In genomic region chr12:100857971-100858370, GRCh38 we compare ENCODE assay signal across 34 cellular contexts.
"Had no signal": no experiment of that assay in that cellular context is flagged by ENCODE, and none has a peak within 500 bp of the region (broad histone marks: within the 10 kb centered on the region; RNA-seq: fewer than 3 reads in every experiment).

No MANE protein-coding gene starts in this region.

- H3K36me3 ChIP-seq: cardiac muscle cell, heart right ventricle, left ventricle myocardium inferior, neutrophil, thoracic aorta, WERI-Rb-1 had no signal

- H3K27ac ChIP-seq: body of pancreas, cardiac muscle cell, coronary artery, heart right ventricle, left ventricle myocardium inferior, neutrophil, thoracic aorta, WERI-Rb-1 had no signal

- H3K4me3 Mint-ChIP-seq: activated T-cell treated with anti-CD3 and anti-CD28 coated beads, Interleukin-2, amount 50 U/mL, for 4 hours; naive B cell; nephron progenitor cell; stimulated activated effector memory CD8-positive, alpha-beta T cell treated with anti-CD3 and anti-CD28 coated beads, Interleukin-12 subunit alpha, Interleukin-12 subunit beta, amount 100 ng/mL, for 72 hours; stimulated activated naive CD8-positive, alpha-beta T cell treated with anti-CD3 and anti-CD28 coated beads, Interleukin-15, Interleukin-2, amounts not matched to agents 100 ng/mL and 50 ng/mL, for 24 hours; T-helper 1 cell treated with Interleukin-12 subunit alpha and Interleukin-12 subunit beta and Interleukin-4 antibody, amounts not matched to agents 30 μg/mL and 1 μg/mL, for 36 hours had no signal

- H3K4me1 Mint-ChIP-seq: naive B cell; nephron progenitor cell; stimulated activated effector memory CD8-positive, alpha-beta T cell treated with anti-CD3 and anti-CD28 coated beads, Interleukin-12 subunit alpha, Interleukin-12 subunit beta, amount 100 ng/mL, for 72 hours had no signal

- H3K4me1 ChIP-seq: body of pancreas, heart right ventricle, left ventricle myocardium inferior had no signal

- H3K9me3 Mint-ChIP-seq: activated T-cell treated with anti-CD3 and anti-CD28 coated beads, Interleukin-2, amount 50 U/mL, for 4 hours; activated T-helper 2 cell treated with anti-CD3 and anti-CD28 coated beads, Interferon-gamma antibody, Interleukin-2, Interleukin-4, amounts not matched to agents 10 μg/mL and 5 μg/mL and 100 μg/mL, durations not matched to agents 14 hours and 24 hours and 36 hours; nephron progenitor cell; T-helper 1 cell treated with Interleukin-12 subunit alpha and Interleukin-12 subunit beta and Interleukin-4 antibody, amounts not matched to agents 30 μg/mL and 1 μg/mL, for 36 hours had no signal

- H3K4me3 ChIP-seq: body of pancreas, cardiac muscle cell, coronary artery, dorsolateral prefrontal cortex, heart right ventricle, left ventricle myocardium inferior, lung, thoracic aorta had no signal

- H3K36me3 Mint-ChIP-seq: activated naive CD4-positive, alpha-beta T cell treated with anti-CD3 and anti-CD28 coated beads, Interleukin-2, amount 50 U/mL, for 72 hours; naive B cell; stimulated activated effector memory CD8-positive, alpha-beta T cell treated with anti-CD3 and anti-CD28 coated beads, Interleukin-12 subunit alpha, Interleukin-12 subunit beta, amount 100 ng/mL, for 72 hours had no signal

- ATAC-seq: activated CD4-positive, CD25-positive, alpha-beta regulatory T cell treated with anti-CD3 and anti-CD28 coated beads, Interleukin-2, amount 50 U/mL, for 24 hours; activated naive CD4-positive, alpha-beta T cell treated with anti-CD3 and anti-CD28 coated beads, Interleukin-2, amount 50 U/mL, for 72 hours; activated T-cell treated with anti-CD3 and anti-CD28 coated beads, Interleukin-2, amount 50 U/mL, for 4 hours; body of pancreas; heart right ventricle; sciatic nerve; stimulated activated effector memory CD8-positive, alpha-beta T cell treated with anti-CD3 and anti-CD28 coated beads, Interleukin-12 subunit alpha, Interleukin-12 subunit beta, amount 100 ng/mL, for 72 hours had no signal

- H3K27me3 Mint-ChIP-seq: progenitor cell of endocrine pancreas; stimulated activated naive CD8-positive, alpha-beta T cell treated with anti-CD3 and anti-CD28 coated beads, Interleukin-15, Interleukin-2, amounts not matched to agents 100 ng/mL and 50 ng/mL, for 24 hours had no signal

- FAIRE-seq: islet of Langerhans, small intestine, TTC549, urothelium cell line had no signal

- H3K27me3 ChIP-seq: body of pancreas, cardiac muscle cell, dorsolateral prefrontal cortex, neutrophil had no signal

- H3K9me3 ChIP-seq: body of pancreas, heart right ventricle, left ventricle myocardium inferior, neutrophil, thoracic aorta had no signal

- DNase-seq: activated CD4-positive, alpha-beta T cell treated with anti-CD3 and anti-CD28 coated beads for 48 hours; activated CD4-positive, alpha-beta T cell treated with anti-CD3 and anti-CD28 coated beads, Interleukin-2, amount 50 U/mL, for 48 hours; activated CD8-positive, alpha-beta memory T cell treated with anti-CD3 and anti-CD28 coated beads, Interleukin-2, amount 50 U/mL, for 48 hours; activated T-cell treated with anti-CD3 and anti-CD28 coated beads, Interleukin-2, amount 50 U/mL, for 4 hours; body of pancreas; cerebellar nuclear complex; dorsolateral prefrontal cortex; effector memory CD4-positive, alpha-beta T cell; erythroblast; heart right ventricle; left ventricle myocardium inferior; naive B cell; nephron progenitor cell; retina; small intestine; stimulated activated CD4-positive, alpha-beta T cell treated with anti-CD3 and anti-CD28 coated beads, Interleukin-4, amount 100 ng/mL, for 24 hours; T-helper 9 cell had no signal

- H3K27ac Mint-ChIP-seq: activated naive CD4-positive, alpha-beta T cell treated with anti-CD3 and anti-CD28 coated beads, Interleukin-2, amount 50 U/mL, for 72 hours; activated T-helper 2 cell treated with anti-CD3 and anti-CD28 coated beads, Interferon-gamma antibody, Interleukin-2, Interleukin-4, amounts not matched to agents 10 μg/mL and 5 μg/mL and 100 μg/mL, durations not matched to agents 14 hours and 24 hours and 36 hours; naive B cell; nephron progenitor cell; progenitor cell of endocrine pancreas; stimulated activated effector memory CD8-positive, alpha-beta T cell treated with anti-CD3 and anti-CD28 coated beads, Interleukin-12 subunit alpha, Interleukin-12 subunit beta, amount 100 ng/mL, for 72 hours; stimulated activated naive CD8-positive, alpha-beta T cell treated with anti-CD3 and anti-CD28 coated beads, Interleukin-15, Interleukin-2, amounts not matched to agents 100 ng/mL and 50 ng/mL, for 24 hours; T-helper 1 cell treated with Interleukin-12 subunit alpha and Interleukin-12 subunit beta and Interleukin-4 antibody, amounts not matched to agents 30 μg/mL and 1 μg/mL, for 36 hours had no signal
